In the genomic region with DNA sequence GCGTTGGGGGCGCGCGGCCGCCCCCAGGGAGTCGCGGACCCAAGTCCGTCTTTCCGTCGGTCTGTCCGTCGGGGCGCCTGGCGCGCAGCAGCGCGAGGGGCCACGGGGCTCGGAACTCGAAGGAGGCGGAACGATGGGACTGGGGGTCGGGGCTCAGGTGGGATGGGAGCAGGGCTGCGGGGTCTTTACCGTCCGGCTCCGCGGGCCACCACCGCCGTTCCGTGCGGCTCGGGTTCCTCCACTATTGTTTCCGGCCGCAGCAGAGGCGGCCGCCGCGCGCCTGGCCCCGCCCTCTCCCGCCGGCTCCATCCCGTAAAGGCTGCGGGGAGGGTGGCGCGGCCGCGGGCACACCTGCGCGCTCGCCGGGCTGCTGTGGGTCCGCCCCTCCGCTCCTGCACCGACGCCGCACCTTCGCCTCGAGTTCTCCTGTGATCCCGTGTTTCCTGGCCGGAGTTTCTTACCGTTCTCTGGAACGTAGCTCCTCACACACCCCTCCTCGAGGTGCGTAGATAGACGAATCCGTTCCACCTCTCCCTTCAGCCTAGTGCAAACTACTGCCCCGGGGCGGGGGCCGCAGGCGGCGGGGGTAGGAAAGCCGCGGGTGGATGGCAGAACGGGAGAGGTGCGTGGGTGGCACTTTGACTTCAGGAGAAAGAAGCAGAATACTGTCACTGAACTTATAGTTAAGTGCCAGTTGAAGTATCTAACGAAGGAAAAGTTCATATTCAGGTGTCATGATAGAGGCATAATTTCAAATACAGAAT, we compare ENCODE assay signal across 1 cellular context.
TF ChIP-seq lines count a peak whose summit lies in the region.

A gene (minus strand): TSS at position 243 of the 764 bp plus-strand sequence. CDS start 1,038 bp downstream, outside the sequence.

TF ChIP-seq in HepG2, 621 proteins besides CTCF, POLR2A, EP300 and RAD21 (continued from another document and continues in another):
- no peak for TF ChIP-seq CBX2 (IDR thresholded peaks at IDR 0.05; ENCODE audit: low read depth, low read length)
- TF ChIP-seq CBX2 (CRISPR knock-in tag; IDR thresholded peaks at IDR 0.05; ENCODE audit: low read depth): no peak
- no peak for TF ChIP-seq SRF (IDR thresholded peaks at IDR 0.05; ENCODE audit: low read depth, low read length)
- TF ChIP-seq TOE1 (CRISPR knock-in tag; IDR thresholded peaks at IDR 0.05): no peak
- TF ChIP-seq MIER3 (CRISPR knock-in tag; IDR thresholded peaks at IDR 0.05; ENCODE audit: borderline replicate concordance): peak; percentile 65; the same call in 1 of the 2 replicates
- TF ChIP-seq, protein P1, sequence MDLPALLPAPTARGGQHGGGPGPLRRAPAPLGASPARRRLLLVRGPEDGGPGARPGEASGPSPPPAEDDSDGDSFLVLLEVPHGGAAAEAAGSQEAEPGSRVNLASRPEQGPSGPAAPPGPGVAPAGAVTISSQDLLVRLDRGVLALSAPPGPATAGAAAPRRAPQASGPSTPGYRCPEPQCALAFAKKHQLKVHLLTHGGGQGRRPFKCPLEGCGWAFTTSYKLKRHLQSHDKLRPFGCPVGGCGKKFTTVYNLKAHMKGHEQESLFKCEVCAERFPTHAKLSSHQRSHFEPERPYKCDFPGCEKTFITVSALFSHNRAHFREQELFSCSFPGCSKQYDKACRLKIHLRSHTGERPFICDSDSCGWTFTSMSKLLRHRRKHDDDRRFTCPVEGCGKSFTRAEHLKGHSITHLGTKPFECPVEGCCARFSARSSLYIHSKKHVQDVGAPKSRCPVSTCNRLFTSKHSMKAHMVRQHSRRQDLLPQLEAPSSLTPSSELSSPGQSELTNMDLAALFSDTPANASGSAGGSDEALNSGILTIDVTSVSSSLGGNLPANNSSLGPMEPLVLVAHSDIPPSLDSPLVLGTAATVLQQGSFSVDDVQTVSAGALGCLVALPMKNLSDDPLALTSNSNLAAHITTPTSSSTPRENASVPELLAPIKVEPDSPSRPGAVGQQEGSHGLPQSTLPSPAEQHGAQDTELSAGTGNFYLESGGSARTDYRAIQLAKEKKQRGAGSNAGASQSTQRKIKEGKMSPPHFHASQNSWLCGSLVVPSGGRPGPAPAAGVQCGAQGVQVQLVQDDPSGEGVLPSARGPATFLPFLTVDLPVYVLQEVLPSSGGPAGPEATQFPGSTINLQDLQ (CRISPR knock-in tag; IDR thresholded peaks at IDR 0.05): no peak
- no peak for TF ChIP-seq ZNF251 (CRISPR knock-in tag; IDR thresholded peaks at IDR 0.05)
- TF ChIP-seq PLRG1 (conservative IDR thresholded peaks at IDR 0.05): no peak
- TF ChIP-seq, protein P2, sequence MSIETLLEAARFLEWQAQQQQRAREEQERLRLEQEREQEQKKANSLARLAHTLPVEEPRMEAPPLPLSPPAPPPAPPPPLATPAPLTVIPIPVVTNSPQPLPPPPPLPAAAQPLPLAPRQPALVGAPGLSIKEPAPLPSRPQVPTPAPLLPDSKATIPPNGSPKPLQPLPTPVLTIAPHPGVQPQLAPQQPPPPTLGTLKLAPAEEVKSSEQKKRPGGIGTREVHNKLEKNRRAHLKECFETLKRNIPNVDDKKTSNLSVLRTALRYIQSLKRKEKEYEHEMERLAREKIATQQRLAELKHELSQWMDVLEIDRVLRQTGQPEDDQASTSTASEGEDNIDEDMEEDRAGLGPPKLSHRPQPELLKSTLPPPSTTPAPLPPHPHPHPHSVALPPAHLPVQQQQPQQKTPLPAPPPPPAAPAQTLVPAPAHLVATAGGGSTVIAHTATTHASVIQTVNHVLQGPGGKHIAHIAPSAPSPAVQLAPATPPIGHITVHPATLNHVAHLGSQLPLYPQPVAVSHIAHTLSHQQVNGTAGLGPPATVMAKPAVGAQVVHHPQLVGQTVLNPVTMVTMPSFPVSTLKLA (IDR thresholded peaks at IDR 0.05): no peak
- 0 out of 2 replicates have a peak, but pooled peaks have one; percentile 12 for TF ChIP-seq HMG20A (CRISPR knock-in tag; IDR thresholded peaks at IDR 0.05; ENCODE audit: borderline replicate concordance)
- no peak for TF ChIP-seq TEAD3 (CRISPR knock-in tag; optimal IDR thresholded peaks at IDR 0.05; ENCODE audit: borderline replicate concordance)
- TF ChIP-seq, protein P3, sequence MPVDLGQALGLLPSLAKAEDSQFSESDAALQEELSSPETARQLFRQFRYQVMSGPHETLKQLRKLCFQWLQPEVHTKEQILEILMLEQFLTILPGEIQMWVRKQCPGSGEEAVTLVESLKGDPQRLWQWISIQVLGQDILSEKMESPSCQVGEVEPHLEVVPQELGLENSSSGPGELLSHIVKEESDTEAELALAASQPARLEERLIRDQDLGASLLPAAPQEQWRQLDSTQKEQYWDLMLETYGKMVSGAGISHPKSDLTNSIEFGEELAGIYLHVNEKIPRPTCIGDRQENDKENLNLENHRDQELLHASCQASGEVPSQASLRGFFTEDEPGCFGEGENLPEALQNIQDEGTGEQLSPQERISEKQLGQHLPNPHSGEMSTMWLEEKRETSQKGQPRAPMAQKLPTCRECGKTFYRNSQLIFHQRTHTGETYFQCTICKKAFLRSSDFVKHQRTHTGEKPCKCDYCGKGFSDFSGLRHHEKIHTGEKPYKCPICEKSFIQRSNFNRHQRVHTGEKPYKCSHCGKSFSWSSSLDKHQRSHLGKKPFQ (CRISPR knock-in tag; IDR thresholded peaks at IDR 0.05; ENCODE audit: insufficient replicate concordance): no peak
- no peak for TF ChIP-seq SMARCC2 (IDR thresholded peaks at IDR 0.05)
- TF ChIP-seq MTF2 (CRISPR knock-in tag; IDR thresholded peaks at IDR 0.05; ENCODE audit: borderline replicate concordance): no peak
- TF ChIP-seq, protein P4, sequence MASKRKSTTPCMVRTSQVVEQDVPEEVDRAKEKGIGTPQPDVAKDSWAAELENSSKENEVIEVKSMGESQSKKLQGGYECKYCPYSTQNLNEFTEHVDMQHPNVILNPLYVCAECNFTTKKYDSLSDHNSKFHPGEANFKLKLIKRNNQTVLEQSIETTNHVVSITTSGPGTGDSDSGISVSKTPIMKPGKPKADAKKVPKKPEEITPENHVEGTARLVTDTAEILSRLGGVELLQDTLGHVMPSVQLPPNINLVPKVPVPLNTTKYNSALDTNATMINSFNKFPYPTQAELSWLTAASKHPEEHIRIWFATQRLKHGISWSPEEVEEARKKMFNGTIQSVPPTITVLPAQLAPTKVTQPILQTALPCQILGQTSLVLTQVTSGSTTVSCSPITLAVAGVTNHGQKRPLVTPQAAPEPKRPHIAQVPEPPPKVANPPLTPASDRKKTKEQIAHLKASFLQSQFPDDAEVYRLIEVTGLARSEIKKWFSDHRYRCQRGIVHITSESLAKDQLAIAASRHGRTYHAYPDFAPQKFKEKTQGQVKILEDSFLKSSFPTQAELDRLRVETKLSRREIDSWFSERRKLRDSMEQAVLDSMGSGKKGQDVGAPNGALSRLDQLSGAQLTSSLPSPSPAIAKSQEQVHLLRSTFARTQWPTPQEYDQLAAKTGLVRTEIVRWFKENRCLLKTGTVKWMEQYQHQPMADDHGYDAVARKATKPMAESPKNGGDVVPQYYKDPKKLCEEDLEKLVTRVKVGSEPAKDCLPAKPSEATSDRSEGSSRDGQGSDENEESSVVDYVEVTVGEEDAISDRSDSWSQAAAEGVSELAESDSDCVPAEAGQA (IDR thresholded peaks at IDR 0.05; ENCODE audit: low read depth): no peak
- TF ChIP-seq, protein P4 (CRISPR knock-in tag; IDR thresholded peaks at IDR 0.05; ENCODE audit: borderline replicate concordance): no peak
- 0 out of 2 replicates have a peak, but pooled peaks have one; percentile 35 for TF ChIP-seq FOXK1 (CRISPR knock-in tag; IDR thresholded peaks at IDR 0.05; ENCODE audit: borderline replicate concordance, low read depth)
- no peak for TF ChIP-seq ZC3H4 (CRISPR knock-in tag; IDR thresholded peaks at IDR 0.05; ENCODE audit: borderline replicate concordance)
- TF ChIP-seq, protein P5, sequence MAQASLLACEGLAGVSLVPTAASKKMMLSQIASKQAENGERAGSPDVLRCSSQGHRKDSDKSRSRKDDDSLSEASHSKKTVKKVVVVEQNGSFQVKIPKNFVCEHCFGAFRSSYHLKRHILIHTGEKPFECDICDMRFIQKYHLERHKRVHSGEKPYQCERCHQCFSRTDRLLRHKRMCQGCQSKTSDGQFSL (CRISPR knock-in tag; IDR thresholded peaks at IDR 0.05): no peak
- no peak for TF ChIP-seq ZNF737 (CRISPR knock-in tag; IDR thresholded peaks at IDR 0.05; ENCODE audit: borderline replicate concordance)
- peak; percentile 57 for TF ChIP-seq YEATS4 (CRISPR knock-in tag; IDR thresholded peaks at IDR 0.05; ENCODE audit: borderline replicate concordance)
- TF ChIP-seq MAFF (IDR thresholded peaks at IDR 0.05; ENCODE audit: low read depth, low read length): 0 out of 2 replicates have a peak, but pooled peaks have one; percentile 0
- TF ChIP-seq RXRA (CRISPR knock-in tag; IDR thresholded peaks at IDR 0.05): 0 out of 2 replicates have a peak, but pooled peaks have one; percentile 13
- no peak for TF ChIP-seq ZNF766 (CRISPR knock-in tag; IDR thresholded peaks at IDR 0.05; ENCODE audit: borderline replicate concordance)
- TF ChIP-seq, protein P6, sequence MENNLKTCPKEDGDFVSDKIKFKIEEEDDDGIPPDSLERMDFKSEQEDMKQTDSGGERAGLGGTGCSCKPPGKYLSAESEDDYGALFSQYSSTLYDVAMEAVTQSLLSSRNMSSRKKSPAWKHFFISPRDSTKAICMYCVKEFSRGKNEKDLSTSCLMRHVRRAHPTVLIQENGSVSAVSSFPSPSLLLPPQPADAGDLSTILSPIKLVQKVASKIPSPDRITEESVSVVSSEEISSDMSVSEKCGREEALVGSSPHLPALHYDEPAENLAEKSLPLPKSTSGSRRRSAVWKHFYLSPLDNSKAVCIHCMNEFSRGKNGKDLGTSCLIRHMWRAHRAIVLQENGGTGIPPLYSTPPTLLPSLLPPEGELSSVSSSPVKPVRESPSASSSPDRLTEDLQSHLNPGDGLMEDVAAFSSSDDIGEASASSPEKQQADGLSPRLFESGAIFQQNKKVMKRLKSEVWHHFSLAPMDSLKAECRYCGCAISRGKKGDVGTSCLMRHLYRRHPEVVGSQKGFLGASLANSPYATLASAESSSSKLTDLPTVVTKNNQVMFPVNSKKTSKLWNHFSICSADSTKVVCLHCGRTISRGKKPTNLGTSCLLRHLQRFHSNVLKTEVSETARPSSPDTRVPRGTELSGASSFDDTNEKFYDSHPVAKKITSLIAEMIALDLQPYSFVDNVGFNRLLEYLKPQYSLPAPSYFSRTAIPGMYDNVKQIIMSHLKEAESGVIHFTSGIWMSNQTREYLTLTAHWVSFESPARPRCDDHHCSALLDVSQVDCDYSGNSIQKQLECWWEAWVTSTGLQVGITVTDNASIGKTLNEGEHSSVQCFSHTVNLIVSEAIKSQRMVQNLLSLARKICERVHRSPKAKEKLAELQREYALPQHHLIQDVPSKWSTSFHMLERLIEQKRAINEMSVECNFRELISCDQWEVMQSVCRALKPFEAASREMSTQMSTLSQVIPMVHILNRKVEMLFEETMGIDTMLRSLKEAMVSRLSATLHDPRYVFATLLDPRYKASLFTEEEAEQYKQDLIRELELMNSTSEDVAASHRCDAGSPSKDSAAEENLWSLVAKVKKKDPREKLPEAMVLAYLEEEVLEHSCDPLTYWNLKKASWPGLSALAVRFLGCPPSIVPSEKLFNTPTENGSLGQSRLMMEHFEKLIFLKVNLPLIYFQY (CRISPR knock-in tag; IDR thresholded peaks at IDR 0.05; ENCODE audit: borderline replicate concordance): no peak
- TF ChIP-seq NCOA5 (CRISPR knock-in tag; IDR thresholded peaks at IDR 0.05): no peak
- TF ChIP-seq SMYD3 (CRISPR knock-in tag; IDR thresholded peaks at IDR 0.05): no peak
- TF ChIP-seq, protein P7, sequence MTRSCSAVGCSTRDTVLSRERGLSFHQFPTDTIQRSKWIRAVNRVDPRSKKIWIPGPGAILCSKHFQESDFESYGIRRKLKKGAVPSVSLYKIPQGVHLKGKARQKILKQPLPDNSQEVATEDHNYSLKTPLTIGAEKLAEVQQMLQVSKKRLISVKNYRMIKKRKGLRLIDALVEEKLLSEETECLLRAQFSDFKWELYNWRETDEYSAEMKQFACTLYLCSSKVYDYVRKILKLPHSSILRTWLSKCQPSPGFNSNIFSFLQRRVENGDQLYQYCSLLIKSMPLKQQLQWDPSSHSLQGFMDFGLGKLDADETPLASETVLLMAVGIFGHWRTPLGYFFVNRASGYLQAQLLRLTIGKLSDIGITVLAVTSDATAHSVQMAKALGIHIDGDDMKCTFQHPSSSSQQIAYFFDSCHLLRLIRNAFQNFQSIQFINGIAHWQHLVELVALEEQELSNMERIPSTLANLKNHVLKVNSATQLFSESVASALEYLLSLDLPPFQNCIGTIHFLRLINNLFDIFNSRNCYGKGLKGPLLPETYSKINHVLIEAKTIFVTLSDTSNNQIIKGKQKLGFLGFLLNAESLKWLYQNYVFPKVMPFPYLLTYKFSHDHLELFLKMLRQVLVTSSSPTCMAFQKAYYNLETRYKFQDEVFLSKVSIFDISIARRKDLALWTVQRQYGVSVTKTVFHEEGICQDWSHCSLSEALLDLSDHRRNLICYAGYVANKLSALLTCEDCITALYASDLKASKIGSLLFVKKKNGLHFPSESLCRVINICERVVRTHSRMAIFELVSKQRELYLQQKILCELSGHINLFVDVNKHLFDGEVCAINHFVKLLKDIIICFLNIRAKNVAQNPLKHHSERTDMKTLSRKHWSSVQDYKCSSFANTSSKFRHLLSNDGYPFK (CRISPR knock-in tag; IDR thresholded peaks at IDR 0.05; ENCODE audit: borderline replicate concordance): no peak
- no peak for TF ChIP-seq RAD51 (IDR thresholded peaks at IDR 0.05; ENCODE audit: borderline replicate concordance)
